ENCODE assay signal across 22 cellular contexts in genomic region chr6:144594571-144594970, GRCh38.
"Had no signal": no experiment of that assay in that cellular context is flagged by ENCODE, and none has a peak within 500 bp of the region (broad histone marks: within the 10 kb centered on the region; RNA-seq: fewer than 3 reads in every experiment).

No MANE protein-coding gene starts in this region.

- H3K9me3 Mint-ChIP-seq: nephron, neural progenitor cell had no signal

- H3K36me3 ChIP-seq: neural progenitor cell, right lobe of liver, thoracic aorta had no signal

- DNase-seq: dorsolateral prefrontal cortex; effector CD4-positive, alpha-beta T cell; gastrocnemius medialis; head of caudate nucleus; islet precursor cell; left ventricle myocardium superior; lower lobe of right lung; right lobe of liver; small intestine; stimulated activated CD4-positive, alpha-beta T cell treated with anti-CD3 and anti-CD28 coated beads, Interleukin-15, amount 100 ng/mL, for 24 hours; stimulated activated CD4-positive, alpha-beta T cell treated with anti-CD3 and anti-CD28 coated beads, Interleukin-2, amount 100 ng/mL, for 48 hours; stimulated activated naive B cell treated with anti-CD40 and anti-IgM and Interleukin-4, amounts not matched to agents 10 μg/mL and 1 μg/mL and 100 μg/mL, for 72 hours; upper lobe of left lung had no signal

- H3K4me1 Mint-ChIP-seq: nephron, neural progenitor cell had no signal

- H3K4me3 ChIP-seq: coronary artery, dorsolateral prefrontal cortex, gastrocnemius medialis, lower lobe of right lung, neural progenitor cell, right lobe of liver, thoracic aorta, tibial nerve, upper lobe of left lung had no signal

- H3K9me3 ChIP-seq: gastrocnemius medialis, lower lobe of right lung, right lobe of liver, thoracic aorta, tibial nerve, upper lobe of left lung had no signal

- FAIRE-seq: urothelium cell line had no signal

- H3K27ac ChIP-seq: coronary artery, dorsolateral prefrontal cortex, gastrocnemius medialis, lower lobe of right lung, neural progenitor cell, parathyroid adenoma, right lobe of liver, thoracic aorta, tibial nerve, upper lobe of left lung had no signal

- H3K4me3 Mint-ChIP-seq: nephron; neural progenitor cell; stimulated activated naive B cell treated with anti-CD40 and anti-IgM and Interleukin-4, amounts not matched to agents 10 μg/mL and 1 μg/mL and 100 μg/mL, for 72 hours; stimulated activated naive CD8-positive, alpha-beta T cell treated with anti-CD3 and anti-CD28 coated beads, Interleukin-15, Interleukin-2, amounts not matched to agents 100 ng/mL and 50 ng/mL, for 24 hours had no signal

- ATAC-seq: gastrocnemius medialis, left ventricle myocardium superior had no signal

- H3K4me1 ChIP-seq: parathyroid adenoma, right lobe of liver had no signal

- H3K27ac Mint-ChIP-seq: nephron; neural progenitor cell; progenitor cell of endocrine pancreas; stimulated activated naive B cell treated with anti-CD40 and anti-IgM and Interleukin-4, amounts not matched to agents 10 μg/mL and 1 μg/mL and 100 μg/mL, for 72 hours; stimulated activated naive CD8-positive, alpha-beta T cell treated with anti-CD3 and anti-CD28 coated beads, Interleukin-15, Interleukin-2, amounts not matched to agents 100 ng/mL and 50 ng/mL, for 24 hours had no signal

- H3K27me3 Mint-ChIP-seq: progenitor cell of endocrine pancreas; stimulated activated naive B cell treated with anti-CD40 and anti-IgM and Interleukin-4, amounts not matched to agents 10 μg/mL and 1 μg/mL and 100 μg/mL, for 72 hours; stimulated activated naive CD8-positive, alpha-beta T cell treated with anti-CD3 and anti-CD28 coated beads, Interleukin-15, Interleukin-2, amounts not matched to agents 100 ng/mL and 50 ng/mL, for 24 hours had no signal

- H3K9ac ChIP-seq: neural progenitor cell, parathyroid adenoma had no signal
